In genomic region chr11:90756617-90757016, GRCh38 we compare ENCODE assay signal across 11 cellular contexts.
"Had no signal": no experiment of that assay in that cellular context is flagged by ENCODE, and none has a peak within 500 bp of the region (broad histone marks: within the 10 kb centered on the region; RNA-seq: fewer than 3 reads in every experiment).

No MANE protein-coding gene starts in this region.

- H3K9me3 ChIP-seq: HAP-1 had no signal

- H3K4me3 Mint-ChIP-seq: GM23338, H9, HFFc6 had no signal

- DNase-seq: GM23248, GOT3, H7, H9, HCEC 1CT, HFFc6 had no signal

- H3K4me3 ChIP-seq: GM23248, GM23338, HAP-1 had no signal

- ATAC-seq: GM23338, HCT116 had no signal

- H3K27ac ChIP-seq: GM23248 had no signal

- H3K4me1 Mint-ChIP-seq: GM23338, H9 had no signal

- H3K4me1 ChIP-seq: HAP-1 had no signal

- H3K27ac Mint-ChIP-seq: GM23338, H9, HFFc6 had no signal

- H2AFZ ChIP-seq: GM23248, GM23338 had no signal

- H3K4me2 ChIP-seq: GM23338 had no signal

- H3K36me3 ChIP-seq: HAP-1 had no signal

- H3K9ac ChIP-seq: GM23248 had no signal

- H3K9me3 Mint-ChIP-seq: GM23338, H9 had no signal

- FAIRE-seq: H1, H54 had no signal
